ENCODE assay signal across 1 cellular context in genomic region chr1:30129001-30129408, GRCh38.
A peak's percentile ranks its signal among the peaks of the same experiment; 100 is the strongest.
TF ChIP-seq lines count a peak whose summit lies in the region.

No MANE protein-coding gene starts in this region.

TF ChIP-seq in K562, 482 proteins besides CTCF, POLR2A, EP300 and RAD21 (continued from another document and continues in another):
- TF ChIP-seq KLF13 (tag; IDR thresholded peaks at IDR 0.05; ENCODE audit: borderline replicate concordance, low read depth) (no peak), ZBTB5 (IDR thresholded peaks at IDR 0.05) (no peak), TAF1 (IDR thresholded peaks at IDR 0.05; ENCODE audit: control insufficient read depth, extremely low read depth, insufficient read depth, low read length, severe bottlenecking) (no peak), SMC3 (conservative IDR thresholded peaks at IDR 0.05; ENCODE audit: insufficient read depth, low read depth, low read length) (no peak), CSDE1 (IDR thresholded peaks at IDR 0.05) (no peak), HLTF (IDR thresholded peaks at IDR 0.05) (peak; percentile 70; the same call in 1 of the 2 replicates), SMAD1 (IDR thresholded peaks at IDR 0.05; ENCODE audit: low read depth, low read length, partially characterized antibody) (peak; percentile 51), SREBF2 (CRISPR knock-in tag; IDR thresholded peaks at IDR 0.05) (no peak), SAFB2 (IDR thresholded peaks at IDR 0.05; ENCODE audit: borderline replicate concordance, low read depth, low read length, severe bottlenecking) (no peak), NFIC (IDR thresholded peaks at IDR 0.05) (peak; percentile 89), DPF2 (IDR thresholded peaks at IDR 0.05) (peak; percentile 97), CC2D1A (IDR thresholded peaks at IDR 0.05) (peak; percentile 82; the same call in 1 of the 2 replicates), ZFP30 (CRISPR knock-in tag; IDR thresholded peaks at IDR 0.05; ENCODE audit: borderline replicate concordance) (no peak), MBD2 (IDR thresholded peaks at IDR 0.05; ENCODE audit: borderline replicate concordance, low read depth) (no peak), NR4A1 (CRISPR knock-in tag; IDR thresholded peaks at IDR 0.05) (no peak), NR4A1 (tag; IDR thresholded peaks at IDR 0.05) (0 out of 2 replicates have a peak, but pooled peaks have one; percentile 52), ZNF511 (CRISPR knock-in tag; IDR thresholded peaks at IDR 0.05) (no peak), HNRNPUL1 (IDR thresholded peaks at IDR 0.05; ENCODE audit: low read length) (no peak), HNRNPH1 (optimal IDR thresholded peaks at IDR 0.05; ENCODE audit: low read depth, low read length) (no peak), ZNF436 (CRISPR knock-in tag; IDR thresholded peaks at IDR 0.05) (no peak), XRCC5 (IDR thresholded peaks at IDR 0.05; ENCODE audit: low read depth, low read length) (no peak), CBX5 (IDR thresholded peaks at IDR 0.05; ENCODE audit: borderline replicate concordance, low read depth) (no peak), HDAC8 (tag; IDR thresholded peaks at IDR 0.05) (no peak), SIX5 (IDR thresholded peaks at IDR 0.05; ENCODE audit: borderline replicate concordance in 1 of 2, insufficient read depth in 1 of 2, low read depth in 1 of 2, low read length in 2 of 2) (no peak), KLF16 (IDR thresholded peaks at IDR 0.05) (peak; percentile 94), TEAD4 (IDR thresholded peaks at IDR 0.05; ENCODE audit: low read length) (peak; percentile 93), TEAD4 (CRISPR knock-in tag; IDR thresholded peaks at IDR 0.05; ENCODE audit: borderline replicate concordance) (no peak), PKNOX1 (IDR thresholded peaks at IDR 0.05) (peak; percentile 49; the same call in 1 of the 2 replicates), EWSR1 (IDR thresholded peaks at IDR 0.05; ENCODE audit: borderline replicate concordance, low read depth, partially characterized antibody) (no peak), ZKSCAN3 (CRISPR knock-in tag; IDR thresholded peaks at IDR 0.05) (no peak), SMARCA4 (IDR thresholded peaks at IDR 0.05) (peak; percentile 97), POLR2B (IDR thresholded peaks at IDR 0.05; ENCODE audit: low read depth, partially characterized antibody) (no peak), ZNF609 (CRISPR knock-in tag; IDR thresholded peaks at IDR 0.05; ENCODE audit: borderline replicate concordance) (no peak), NFE2L1 (tag; IDR thresholded peaks at IDR 0.05; ENCODE audit: borderline replicate concordance, low read depth) (no peak), ZC3H8 (IDR thresholded peaks at IDR 0.05) (no peak), GTF2E2 (tag; IDR thresholded peaks at IDR 0.05) (no peak), TAF7 (tag; IDR thresholded peaks at IDR 0.05) (no peak)
- TF ChIP-seq, protein P1, sequence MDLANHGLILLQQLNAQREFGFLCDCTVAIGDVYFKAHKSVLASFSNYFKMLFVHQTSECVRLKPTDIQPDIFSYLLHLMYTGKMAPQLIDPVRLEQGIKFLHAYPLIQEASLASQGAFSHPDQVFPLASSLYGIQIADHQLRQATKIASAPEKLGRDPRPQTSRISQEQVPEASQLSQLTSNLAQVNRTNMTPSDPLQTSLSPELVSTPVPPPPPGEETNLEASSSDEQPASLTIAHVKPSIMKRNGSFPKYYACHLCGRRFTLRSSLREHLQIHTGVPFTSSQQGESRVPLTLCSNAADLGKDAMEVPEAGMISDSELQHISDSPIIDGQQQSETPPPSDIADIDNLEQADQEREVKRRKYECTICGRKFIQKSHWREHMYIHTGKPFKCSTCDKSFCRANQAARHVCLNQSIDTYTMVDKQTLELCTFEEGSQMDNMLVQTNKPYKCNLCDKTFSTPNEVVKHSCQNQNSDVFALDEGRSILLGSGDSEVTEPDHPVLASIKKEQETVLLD (IDR thresholded peaks at IDR 0.05) = no peak
- TF ChIP-seq, protein P2, sequence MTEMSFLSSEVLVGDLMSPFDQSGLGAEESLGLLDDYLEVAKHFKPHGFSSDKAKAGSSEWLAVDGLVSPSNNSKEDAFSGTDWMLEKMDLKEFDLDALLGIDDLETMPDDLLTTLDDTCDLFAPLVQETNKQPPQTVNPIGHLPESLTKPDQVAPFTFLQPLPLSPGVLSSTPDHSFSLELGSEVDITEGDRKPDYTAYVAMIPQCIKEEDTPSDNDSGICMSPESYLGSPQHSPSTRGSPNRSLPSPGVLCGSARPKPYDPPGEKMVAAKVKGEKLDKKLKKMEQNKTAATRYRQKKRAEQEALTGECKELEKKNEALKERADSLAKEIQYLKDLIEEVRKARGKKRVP (CRISPR knock-in tag; IDR thresholded peaks at IDR 0.05) = peak; percentile 70; the same call in 1 of the 2 replicates
- TF ChIP-seq, protein P3, sequence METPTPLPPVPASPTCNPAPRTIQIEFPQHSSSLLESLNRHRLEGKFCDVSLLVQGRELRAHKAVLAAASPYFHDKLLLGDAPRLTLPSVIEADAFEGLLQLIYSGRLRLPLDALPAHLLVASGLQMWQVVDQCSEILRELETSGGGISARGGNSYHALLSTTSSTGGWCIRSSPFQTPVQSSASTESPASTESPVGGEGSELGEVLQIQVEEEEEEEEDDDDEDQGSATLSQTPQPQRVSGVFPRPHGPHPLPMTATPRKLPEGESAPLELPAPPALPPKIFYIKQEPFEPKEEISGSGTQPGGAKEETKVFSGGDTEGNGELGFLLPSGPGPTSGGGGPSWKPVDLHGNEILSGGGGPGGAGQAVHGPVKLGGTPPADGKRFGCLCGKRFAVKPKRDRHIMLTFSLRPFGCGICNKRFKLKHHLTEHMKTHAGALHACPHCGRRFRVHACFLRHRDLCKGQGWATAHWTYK (CRISPR knock-in tag; IDR thresholded peaks at IDR 0.05) = peak; percentile 62; the same call in 1 of the 2 replicates
- TF ChIP-seq, protein P4, sequence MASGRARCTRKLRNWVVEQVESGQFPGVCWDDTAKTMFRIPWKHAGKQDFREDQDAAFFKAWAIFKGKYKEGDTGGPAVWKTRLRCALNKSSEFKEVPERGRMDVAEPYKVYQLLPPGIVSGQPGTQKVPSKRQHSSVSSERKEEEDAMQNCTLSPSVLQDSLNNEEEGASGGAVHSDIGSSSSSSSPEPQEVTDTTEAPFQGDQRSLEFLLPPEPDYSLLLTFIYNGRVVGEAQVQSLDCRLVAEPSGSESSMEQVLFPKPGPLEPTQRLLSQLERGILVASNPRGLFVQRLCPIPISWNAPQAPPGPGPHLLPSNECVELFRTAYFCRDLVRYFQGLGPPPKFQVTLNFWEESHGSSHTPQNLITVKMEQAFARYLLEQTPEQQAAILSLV (tag; IDR thresholded peaks at IDR 0.05) = no peak
- TF ChIP-seq, protein P5, sequence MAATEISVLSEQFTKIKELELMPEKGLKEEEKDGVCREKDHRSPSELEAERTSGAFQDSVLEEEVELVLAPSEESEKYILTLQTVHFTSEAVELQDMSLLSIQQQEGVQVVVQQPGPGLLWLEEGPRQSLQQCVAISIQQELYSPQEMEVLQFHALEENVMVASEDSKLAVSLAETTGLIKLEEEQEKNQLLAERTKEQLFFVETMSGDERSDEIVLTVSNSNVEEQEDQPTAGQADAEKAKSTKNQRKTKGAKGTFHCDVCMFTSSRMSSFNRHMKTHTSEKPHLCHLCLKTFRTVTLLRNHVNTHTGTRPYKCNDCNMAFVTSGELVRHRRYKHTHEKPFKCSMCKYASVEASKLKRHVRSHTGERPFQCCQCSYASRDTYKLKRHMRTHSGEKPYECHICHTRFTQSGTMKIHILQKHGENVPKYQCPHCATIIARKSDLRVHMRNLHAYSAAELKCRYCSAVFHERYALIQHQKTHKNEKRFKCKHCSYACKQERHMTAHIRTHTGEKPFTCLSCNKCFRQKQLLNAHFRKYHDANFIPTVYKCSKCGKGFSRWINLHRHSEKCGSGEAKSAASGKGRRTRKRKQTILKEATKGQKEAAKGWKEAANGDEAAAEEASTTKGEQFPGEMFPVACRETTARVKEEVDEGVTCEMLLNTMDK (IDR thresholded peaks at IDR 0.05; ENCODE audit: borderline replicate concordance, insufficient read depth, low read depth, low read length, poor library complexity, severe bottlenecking) = no peak
- TF ChIP-seq, protein P6, sequence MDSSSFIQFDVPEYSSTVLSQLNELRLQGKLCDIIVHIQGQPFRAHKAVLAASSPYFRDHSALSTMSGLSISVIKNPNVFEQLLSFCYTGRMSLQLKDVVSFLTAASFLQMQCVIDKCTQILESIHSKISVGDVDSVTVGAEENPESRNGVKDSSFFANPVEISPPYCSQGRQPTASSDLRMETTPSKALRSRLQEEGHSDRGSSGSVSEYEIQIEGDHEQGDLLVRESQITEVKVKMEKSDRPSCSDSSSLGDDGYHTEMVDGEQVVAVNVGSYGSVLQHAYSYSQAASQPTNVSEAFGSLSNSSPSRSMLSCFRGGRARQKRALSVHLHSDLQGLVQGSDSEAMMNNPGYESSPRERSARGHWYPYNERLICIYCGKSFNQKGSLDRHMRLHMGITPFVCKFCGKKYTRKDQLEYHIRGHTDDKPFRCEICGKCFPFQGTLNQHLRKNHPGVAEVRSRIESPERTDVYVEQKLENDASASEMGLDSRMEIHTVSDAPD (CRISPR knock-in tag; IDR thresholded peaks at IDR 0.05) = no peak
